ENCODE assay signal across 8 cellular contexts in genomic region chr5:32586251-32586642, GRCh38. TPM values are rescaled to one million over a fixed set of nuclear protein-coding genes. Genes with fewer than 3 reads are reported as not detected.
DNase-seq lines count a peak whose midpoint lies in the region; ATAC-seq, FAIRE-seq and TF ChIP-seq lines count a peak whose summit lies in the region.

No MANE protein-coding gene starts in this region.

- H3K36me3 ChIP-seq in KOPT-K1 (ENCODE audit: insufficient read depth, low read length) (peaks cover 41% of the 10 kb centered on the region), neuron (ENCODE audit: insufficient read depth, low read length) (peaks cover 28% of the 10 kb centered on the region)

- no peak; the same call in 1 of the 2 replicates for TF ChIP-seq POLR2A in GM12891 (IDR thresholded peaks at IDR 0.05; ENCODE audit: low read depth, low read length)

- no peak overlapping the region for H2AFZ ChIP-seq in neuron (ENCODE audit: low read depth, low read length)

- H3K27ac ChIP-seq in KOPT-K1 (ENCODE audit: low read depth, low read length, poor library complexity, severe bottlenecking) = peak overlapping the region; percentile 96
- peak overlapping the region; percentile 96 to 100 for H3K27ac ChIP-seq in coronary artery

- no peak for DNase-seq in GM12891 (ENCODE audit: insufficient read length, low spot score)
- no peak for DNase-seq in coronary artery (ENCODE audit: low spot score)
- no peak for DNase-seq in HuH-7.5 (ENCODE audit: low spot score)
- no peak for DNase-seq in SIG-M5 (lab: John Stamatoyannopoulos, UW)
- DNase-seq in DMS153 treated with DMSO at 0.1 percent for 48 hours (lab: John Stamatoyannopoulos, UW; ENCODE audit: unreplicated experiment) = no peak

- H3K4me3 ChIP-seq in coronary artery = peak overlapping the region; percentile 100
- H3K4me3 ChIP-seq in neuron (ENCODE audit: low read length) = peak overlapping the region; percentile 98

- peaks cover 13% of the 10 kb centered on the region for H3K4me1 ChIP-seq in neuron (ENCODE audit: insufficient read depth, low read length)

- H3K9me3 ChIP-seq in KOPT-K1 (ENCODE audit: insufficient read depth, low read length, poor library complexity, severe bottlenecking) (no peaks in the 10 kb centered on the region), neuron (ENCODE audit: low read length) (no peaks in the 10 kb centered on the region)

- FAIRE-seq in GM12891 (lab: Jason Lieb, UNC) = no peak

- ATAC-seq in HG03354 (IDR thresholded peaks at IDR 0.05; ENCODE audit: poor library complexity, severe bottlenecking, unreplicated experiment) = no peak

- H3K27me3 ChIP-seq in neuron (ENCODE audit: insufficient read depth, low read length) = no peaks in the 10 kb centered on the region

- TF ChIP-seq CTCF in coronary artery (IDR thresholded peaks at IDR 0.05) = no peak

TF ChIP-seq in GM12891, 5 proteins besides CTCF, POLR2A, EP300 and RAD21:
- no peak; the same call in 1 of the 2 replicates for TF ChIP-seq POLR2AphosphoS5 (IDR thresholded peaks at IDR 0.05; ENCODE audit: low read depth, low read length)
- 0 out of 2 replicates have a peak, but pooled peaks have one; percentile 10 for TF ChIP-seq SPI1 (IDR thresholded peaks at IDR 0.05; ENCODE audit: low read depth, low read length)
- 0 out of 2 replicates have a peak, but pooled peaks have one; percentile 1 for TF ChIP-seq POU2F2 (IDR thresholded peaks at IDR 0.05; ENCODE audit: low read depth, low read length)

RNA-seq across cellular contexts. Expression of gene SUB1, which starts 0.9 kb away (rescaled TPM):
- 407 TPM for polyA plus RNA-seq in GM12891 (2012; ENCODE audit: low read depth, missing spikeins)
